Comparison of ENCODE assay signal across 12 cellular contexts in genomic region chr15:22968356-22968755, GRCh38. TPM values are rescaled to one million over a fixed set of nuclear protein-coding genes. Genes with fewer than 3 reads are reported as not detected.
DNase-seq lines count a peak whose midpoint lies in the region; ATAC-seq, FAIRE-seq and TF ChIP-seq lines count a peak whose summit lies in the region.
"Had no signal": no experiment of that assay in that cellular context is flagged by ENCODE, and none has a peak within 500 bp of the region (broad histone marks: within the 10 kb centered on the region; RNA-seq: fewer than 3 reads in every experiment).

No MANE protein-coding gene starts in this region.

- H3K4me3 ChIP-seq in heart left ventricle (no peak overlapping the region), SJCRH30 (no peak overlapping the region)

- whole genome bisulfite sequencing in heart left ventricle, 4 donors: 17 to 26% (median 19%) methylated on average over 5 of the region's 5 CpGs

- H3K9me3 ChIP-seq in heart left ventricle (peaks cover 0 to 18% (median 0%) of the 10 kb centered on the region in 12 donors), SJCRH30 (replicated peaks) (no peaks in the 10 kb centered on the region)

- H3K4me1 ChIP-seq in heart left ventricle (peaks cover 6 to 64% (median 22%) of the 10 kb centered on the region in 12 donors), SJCRH30 (peaks cover 1% of the 10 kb centered on the region)

- DNase-seq in H54 (ENCODE audit: insufficient read length, low spot score): peak; percentile 63
- DNase-seq in heart left ventricle: no peak
- peak; percentile 65 for DNase-seq in smooth muscle cell of the brain vasculature (ENCODE audit: low read depth, low spot score)
- no peak for DNase-seq in SJCRH30
- no peak for DNase-seq in COR-L47 (lab: John Stamatoyannopoulos, UW)
- no peak for DNase-seq in stimulated activated CD4-positive, alpha-beta T cell treated with anti-CD3 and anti-CD28 coated beads, Interleukin-4, amount 100 ng/mL, for 24 hours
- DNase-seq: effector CD8-positive, alpha-beta T cell; KG1; NCI-H526; T-helper 2 cell had no signal

- TF ChIP-seq POLR2A in H54 (IDR thresholded peaks at IDR 0.05; ENCODE audit: low read depth, low read length) (no peak), heart left ventricle (IDR thresholded peaks at IDR 0.05) (no peak)

- intact Hi-C loops in heart left ventricle (cut with DNase I): no loop called here

- peaks cover 0 to 3% (median 0%) of the 10 kb centered on the region in 9 donors for H3K36me3 ChIP-seq in heart left ventricle
- no peaks in the 10 kb centered on the region for H3K36me3 ChIP-seq in SJCRH30

- H3K27me3 ChIP-seq in heart left ventricle: no peaks in the 10 kb centered on the region
- H3K27me3 ChIP-seq in SJCRH30: no peaks in the 10 kb centered on the region

- H3K27ac ChIP-seq in angular gyrus (ENCODE audit: low read depth, low read length) (peak overlapping the region; percentile 15), heart left ventricle (peak overlapping the region in 3 of 12 donors; percentile 4 to 53 (median 9)), SJCRH30 (no peak overlapping the region)

- peak in 3 of 4 donors; percentile 35 to 89 (median 80) for ATAC-seq in heart left ventricle
- ATAC-seq in GM21526 (IDR thresholded peaks at IDR 0.05; ENCODE audit: low FRiP score, unreplicated experiment): no peak

- TF ChIP-seq CTCF in heart left ventricle (IDR thresholded peaks at IDR 0.05): no peak

- FAIRE-seq in H54 (lab: Jason Lieb, UNC): no peak

RNA-seq across cellular contexts. Expression of gene CYFIP1, which starts 11.8 kb away (rescaled TPM):
- total RNA-seq in heart left ventricle: 100 to 1,000 TPM in 1 of 9 donors, 10 to 100 TPM in 8; 23.4 to 111 (median 34.6) TPM
- 10 to 100 TPM in 1 of 2 donors, 1 to 10 TPM in 1; 7.6 to 32.8 TPM for polyA plus RNA-seq in heart left ventricle
- 58.7 and 60.6 TPM in 2 replicates for total RNA-seq in SJCRH30 (2014; rRNA removed; shearing (Covaris generic))

Comparison
In these comparisons a context has a peak if more than half of its experiments do, and no peak if none do; other contexts are left out.
1. DNase-seq: peak in H54 (single experiment) and smooth muscle cell of the brain vasculature (single experiment); none in heart left ventricle (0 of 5), SJCRH30 (0 of 2), COR-L47 (single experiment) and stimulated activated CD4-positive, alpha-beta T cell treated with anti-CD3 and anti-CD28 coated beads, Interleukin-4, amount 100 ng/mL, for 24 hours (single experiment).